17 cellular contexts compared by ENCODE assay signal in genomic region chr20:62472343-62473199, GRCh38. TPM values are rescaled to one million over a fixed set of nuclear protein-coding genes. Genes with fewer than 3 reads are reported as not detected.
"Had no signal": no experiment of that assay in that cellular context is flagged by ENCODE, and none has a peak within 500 bp of the region (broad histone marks: within the 10 kb centered on the region; RNA-seq: fewer than 3 reads in every experiment).

No MANE protein-coding gene starts in this region.

- H3K4me3 ChIP-seq: adrenal gland, dorsolateral prefrontal cortex, SK-N-MC, upper lobe of right lung had no signal

- H3K9me3 ChIP-seq: adrenal gland, neutrophil, testis, upper lobe of right lung had no signal

- H3K36me3 ChIP-seq: adrenal gland, neutrophil, upper lobe of right lung had no signal

- H3K27me3 ChIP-seq: testis had no signal

- H3K27ac ChIP-seq: adrenal gland, dorsolateral prefrontal cortex, neutrophil, SK-N-MC, upper lobe of right lung had no signal

- ATAC-seq: left ventricle myocardium superior; right cardiac atrium; stimulated activated naive CD8-positive, alpha-beta T cell treated with anti-CD3 and anti-CD28 coated beads, Interleukin-15, amount 100 ng/mL, for 72 hours; upper lobe of right lung had no signal

- DNase-seq: activated CD4-positive, alpha-beta T cell treated with anti-CD3 and anti-CD28 coated beads for 1 hour; activated CD4-positive, alpha-beta T cell treated with anti-CD3 and anti-CD28 coated beads, Interleukin-2, amount 50 U/mL, for 4 hours; activated T-cell treated with anti-CD3 and anti-CD28 coated beads, Interleukin-2, amount 50 U/mL, for 1 hour; adrenal gland; dorsolateral prefrontal cortex; kidney glomerular epithelial cell; left ventricle myocardium superior; mesenchymal stem cell; posterior cingulate gyrus; right cardiac atrium; stimulated activated naive CD8-positive, alpha-beta T cell treated with anti-CD3 and anti-CD28 coated beads, Interleukin-15, amount 100 ng/mL, for 72 hours; T-helper 1 cell; testis; upper lobe of right lung had no signal

RNA-seq across cellular contexts. Expression of gene GATA5, which starts 3.2 kb away (rescaled TPM):
- total RNA-seq: activated T-helper 2 cell treated with anti-CD3 and anti-CD28 coated beads, Interferon-gamma antibody, Interleukin-2, Interleukin-4, amounts not matched to agents 10 μg/mL and 5 μg/mL and 100 μg/mL, durations not matched to agents 14 hours and 24 hours and 36 hours had no signal

RNA-seq across cellular contexts. Expression of gene RBBP8NL, which starts 45.2 kb away (rescaled TPM):
- total RNA-seq: activated T-helper 2 cell treated with anti-CD3 and anti-CD28 coated beads, Interferon-gamma antibody, Interleukin-2, Interleukin-4, amounts not matched to agents 10 μg/mL and 5 μg/mL and 100 μg/mL, durations not matched to agents 14 hours and 24 hours and 36 hours; adrenal gland; left ventricle myocardium superior; right cardiac atrium had no signal
- polyA plus RNA-seq: adrenal gland, right cardiac atrium had no signal
